Comparison of ENCODE assay signal across 8 cellular contexts in genomic region chr20:33663161-33664084, GRCh38. TPM values are rescaled to one million over a fixed set of nuclear protein-coding genes. Genes with fewer than 3 reads are reported as not detected.
DNase-seq lines count a peak whose midpoint lies in the region; ATAC-seq and TF ChIP-seq lines count a peak whose summit lies in the region.

No MANE protein-coding gene starts in this region.

- H4K91ac ChIP-seq in IMR-90 (ENCODE audit: insufficient read depth, low read depth, low read length): peak overlapping the region; percentile 99

- peak overlapping the region; percentile 90 for H2BK5ac ChIP-seq in IMR-90 (ENCODE audit: low read depth, low read length, poor library complexity, severe bottlenecking)

- H2AK5ac ChIP-seq in IMR-90 (ENCODE audit: low read depth, low read length): peak overlapping the region; percentile 93

- H2BK15ac ChIP-seq in IMR-90 (ENCODE audit: low read depth, low read length): peak overlapping the region; percentile 46; the same call in 1 of the 3 replicates

- peak overlapping the region; percentile 100 for H3K23ac ChIP-seq in IMR-90 (ENCODE audit: low read depth, low read length)

- peaks cover 9 to 50% of the 10 kb centered on the region in 2 experiments; a peak in 3 of 4 replicates for H3K79me1 ChIP-seq in IMR-90 (ENCODE audit: low read depth in 1 of 2, low read length in 2 of 2)

- peak overlapping the region; percentile 81 to 91 for H3K4me3 Mint-ChIP-seq in activated T-cell treated with anti-CD3 and anti-CD28 coated beads, Interleukin-2, amount 50 U/mL, for 72 hours

- H3K27ac ChIP-seq in IMR-90 (ENCODE audit: insufficient read depth, low read length) (peak overlapping the region; percentile 93), esophagus squamous epithelium (peak overlapping the region; percentile 87 to 95 (median 90))

- intact Hi-C loops in IMR-90 (cut with micrococcal nuclease) (loop anchor here (10.0 kb wide), 1 partner anchor 151 kb away; the partner anchor contains the start of gene CHMP4B), esophagus squamous epithelium (cut with DNase I) (no loop called here)

- peaks cover 19% of the 10 kb centered on the region for H3K4me1 ChIP-seq in IMR-90 (ENCODE audit: control insufficient read depth, insufficient read depth, low read length)
- H3K4me1 ChIP-seq in esophagus squamous epithelium: peaks cover 29 to 52% (median 39%) of the 10 kb centered on the region in 3 donors

- H2BK20ac ChIP-seq in IMR-90 (ENCODE audit: low read depth, low read length): peak overlapping the region; percentile 78

- peak overlapping the region; percentile 100 for H3K4ac ChIP-seq in IMR-90 (ENCODE audit: low read depth, low read length)

- H3K56ac ChIP-seq in IMR-90 (ENCODE audit: extremely low read depth, insufficient read depth, low read length): peak overlapping the region; percentile 88

- H3K4me3 ChIP-seq in IMR-90 (ENCODE audit: insufficient read depth, low read depth, low read length) (peak overlapping the region; percentile 79), esophagus squamous epithelium (peak overlapping the region; percentile 51 to 83 (median 66))

- H3K9me1 ChIP-seq in IMR-90 (ENCODE audit: insufficient read depth, low read length): peaks cover 24% of the 10 kb centered on the region

- no peaks in the 10 kb centered on the region for H3K9me3 ChIP-seq in IMR-90 (ENCODE audit: control insufficient read depth, insufficient read depth, low read length)
- no peaks in the 10 kb centered on the region for H3K9me3 ChIP-seq in esophagus squamous epithelium

- peaks cover 39% of the 10 kb centered on the region for H3K4me1 Mint-ChIP-seq in activated T-cell treated with anti-CD3 and anti-CD28 coated beads, Interleukin-2, amount 50 U/mL, for 72 hours (ENCODE audit: low read depth)

- H4K5ac ChIP-seq in IMR-90 (ENCODE audit: low read depth, low read length): peak overlapping the region; percentile 97

- no TSS peak for BruUV-seq in IMR-90 (replicated peaks; lab: Mats Ljungman, UMichigan)

- no peaks in the 10 kb centered on the region for H3K9me3 Mint-ChIP-seq in activated T-cell treated with anti-CD3 and anti-CD28 coated beads, Interleukin-2, amount 50 U/mL, for 72 hours

- dilution Hi-C loops in IMR-90 (cut with HindIII; ENCODE audit: low sequenced_read_pairs, unreplicated experiment): no loop called here

- H4K20me1 ChIP-seq in IMR-90 (ENCODE audit: insufficient read depth, low read length): 0 out of 2 replicates have a peak, but pooled peaks cover 5% of the 10 kb centered on the region

- peak overlapping the region; percentile 96 for H2AFZ ChIP-seq in IMR-90 (replicated peaks; ENCODE audit: low read length, poor library complexity)

- H2BK120ac ChIP-seq in IMR-90 (ENCODE audit: low read depth, low read length): peak overlapping the region; percentile 92

- POLR2A ChIA-PET in IMR-90 (lab: Charles Lee; ENCODE audit: unreplicated experiment): interaction anchor here (0.6 kb wide), 1 partner anchor 220 kb away, joined by 3 read pairs; no protein-coding TSS in a partner anchor

- H2AK9ac ChIP-seq in IMR-90 (replicated peaks; ENCODE audit: low read depth, low read length, poor library complexity): peak overlapping the region; percentile 98

- TF ChIP-seq CTCF in IMR-90 (conservative IDR thresholded peaks at IDR 0.05; ENCODE audit: low read depth, low read length): no peak
- peak in 2 of 6 experiments; percentile 15 to 21 for TF ChIP-seq CTCF in esophagus squamous epithelium (IDR thresholded peaks at IDR 0.05)

- 3% methylated on average over 6 of the region's 84 CpGs; no CpG with 5 or more reads in 1 of the 2 experiments for WGBS in IMR-90 (ENCODE audit: extremely low coverage in 2 of 2, insufficient read length in 1 of 2), 2 experiments
- WGBS in esophagus squamous epithelium, 2 donors: 0% methylated on average over 11 of the region's 84 CpGs; no CpG with 5 or more reads in 1 of the 2 donors

- H3K18ac ChIP-seq in IMR-90 (ENCODE audit: low read depth, low read length): peak overlapping the region; percentile 49

- peaks cover 7% of the 10 kb centered on the region; the same call in 1 of the 2 replicates for H3K36me3 ChIP-seq in IMR-90 (ENCODE audit: control insufficient read depth, insufficient read depth, low read length)
- peaks cover 10 to 21% (median 10%) of the 10 kb centered on the region in 3 donors for H3K36me3 ChIP-seq in esophagus squamous epithelium

- peak; percentile 56 to 81 for DNase-seq in AML-193 (lab: John Stamatoyannopoulos, UW)
- peak; percentile 60 for DNase-seq in IMR-90
- peak; percentile 90 for DNase-seq in RKO (ENCODE audit: low spot score)
- DNase-seq in activated T-cell treated with anti-CD3 and anti-CD28 coated beads, Interleukin-2, amount 50 U/mL, for 72 hours: peak; percentile 93
- DNase-seq in esophagus squamous epithelium (lab: John Stamatoyannopoulos, UW): no peak
- peak; percentile 77 for DNase-seq in myocyte (ENCODE audit: low read depth)
- peak; percentile 73 to 76 for DNase-seq in stimulated activated CD8-positive, alpha-beta memory T cell treated with anti-CD3 and anti-CD28 coated beads, Interleukin-7, amount 100 ng/mL, for 48 hours (ENCODE audit: extremely low read depth in 1 of 2, low read depth in 1 of 2)

- H3K9ac ChIP-seq in IMR-90 (ENCODE audit: low read depth, low read length): peak overlapping the region; percentile 93

- in situ Hi-C loops in IMR-90 (cut with MboI; ENCODE audit: low sequenced_read_pairs): no loop called here

- TF ChIP-seq POLR2A in GM19193 (IDR thresholded peaks at IDR 0.05; ENCODE audit: extremely low read depth, insufficient read depth, insufficient read length): peak; percentile 96
- TF ChIP-seq POLR2A in IMR-90 (IDR thresholded peaks at IDR 0.05; ENCODE audit: low read depth, low read length): peak; percentile 46
- peak in 3 of 4 donors; percentile 12 to 84 (median 74) for TF ChIP-seq POLR2A in esophagus squamous epithelium (IDR thresholded peaks at IDR 0.05)

- ATAC-seq in IMR-90 (ENCODE audit: low read depth): peak; percentile 78
- ATAC-seq in activated T-cell treated with anti-CD3 and anti-CD28 coated beads, Interleukin-2, amount 50 U/mL, for 72 hours (replicated peaks in 1 of 2): peak; percentile 72 to 75

- H3K4me2 ChIP-seq in IMR-90 (ENCODE audit: low read depth, low read length): peak overlapping the region; percentile 96

- no peak for TF ChIP-seq RAD21 in IMR-90 (IDR thresholded peaks at IDR 0.05; ENCODE audit: low read length)

- H4K8ac ChIP-seq in IMR-90 (ENCODE audit: low read depth in 2 of 2, low read length in 2 of 2): peak overlapping the region; percentile 90 to 99

- peaks cover 0 to 3% of the 10 kb centered on the region in 2 donors for H3K36me3 Mint-ChIP-seq in activated T-cell treated with anti-CD3 and anti-CD28 coated beads, Interleukin-2, amount 50 U/mL, for 72 hours (ENCODE audit: insufficient read depth in 2 of 2)

- H3K27ac Mint-ChIP-seq in activated T-cell treated with anti-CD3 and anti-CD28 coated beads, Interleukin-2, amount 50 U/mL, for 72 hours: peak overlapping the region; percentile 91

- CTCF ChIA-PET in IMR-90 (lab: Yijun Ruan, JAX): interaction anchor here (0.7 to 2.2 kb wide), 2 partner anchors 10 to 174 kb away, joined by 3 to 6 read pairs; partner anchors contain the start of gene CBFA2T2

- H3K27me3 ChIP-seq in IMR-90 (ENCODE audit: control insufficient read depth, insufficient read depth, low read length) (no peaks in the 10 kb centered on the region), esophagus squamous epithelium (no peaks in the 10 kb centered on the region)

- H3K27me3 Mint-ChIP-seq in activated T-cell treated with anti-CD3 and anti-CD28 coated beads, Interleukin-2, amount 50 U/mL, for 72 hours (ENCODE audit: low read depth): no peaks in the 10 kb centered on the region

- H3K14ac ChIP-seq in IMR-90 (replicated peaks; ENCODE audit: low read depth, low read length): peak overlapping the region; percentile 100

RNA-seq across cellular contexts. Expression of gene C20orf144, which starts 1.3 kb away (rescaled TPM):
- total RNA-seq in IMR-90 (2012; rRNA removed) (under 0.01 TPM in 2 replicates), esophagus squamous epithelium (not detected), myocyte (0.24 TPM in 1 of 2 replicates, not detected in the other)
- polyA plus RNA-seq in IMR-90 (2012; rRNA removed): 0.16 and 0.19 TPM in 2 replicates
- polyA plus RNA-seq in IMR-90 (2012; cell fraction: cytosol; rRNA removed): 0.17 and 0.19 TPM in 2 replicates
- 0.08 and 0.11 TPM in 2 replicates for polyA plus RNA-seq in IMR-90 (2012; cell fraction: nucleus; rRNA removed; ENCODE audit: low replicate concordance)
- under 1 TPM; 0.17 to 0.23 TPM for total RNA-seq in activated T-cell treated with anti-CD3 and anti-CD28 coated beads, Interleukin-2, amount 50 U/mL, for 72 hours
- polyA plus RNA-seq in myocyte (2012): 0.58 TPM

RNA-seq across cellular contexts. Expression of gene ACTL10, which starts 3.3 kb away (rescaled TPM):
- total RNA-seq in IMR-90 (2012; rRNA removed) (0.18 and 0.28 TPM in 2 replicates), esophagus squamous epithelium (1 to 10 TPM; 1.8 to 4.4 (median 3.5) TPM), myocyte (0.10 TPM in 1 of 2 replicates, not detected in the other)
- polyA plus RNA-seq in IMR-90 (2012; rRNA removed): 0.43 and 0.49 TPM in 2 replicates
- polyA plus RNA-seq in IMR-90 (2012; cell fraction: cytosol; rRNA removed): 0.40 and 1.1 TPM in 2 replicates
- 0.15 and 0.73 TPM in 2 replicates for polyA plus RNA-seq in IMR-90 (2012; cell fraction: nucleus; rRNA removed; ENCODE audit: low replicate concordance)
- total RNA-seq in activated T-cell treated with anti-CD3 and anti-CD28 coated beads, Interleukin-2, amount 50 U/mL, for 72 hours: 1 to 10 TPM; 1.4 to 1.8 TPM
- 0.52 TPM for polyA plus RNA-seq in myocyte (2012)

RNA-seq across cellular contexts. Expression of gene NECAB3, which starts 10.8 kb away (rescaled TPM):
- total RNA-seq in IMR-90 (2012; rRNA removed) (8.6 and 10.0 TPM in 2 replicates), esophagus squamous epithelium (10 to 100 TPM; 12.6 to 25.9 (median 19.1) TPM), myocyte (186 and 221 TPM in 2 replicates)
- polyA plus RNA-seq in IMR-90 (2012; rRNA removed): 28.4 and 28.5 TPM in 2 replicates
- polyA plus RNA-seq in IMR-90 (2012; cell fraction: cytosol; rRNA removed): 15.3 and 20.8 TPM in 2 replicates
- polyA plus RNA-seq in IMR-90 (2012; cell fraction: nucleus; rRNA removed; ENCODE audit: low replicate concordance): 115 and 191 TPM in 2 replicates
- total RNA-seq in activated T-cell treated with anti-CD3 and anti-CD28 coated beads, Interleukin-2, amount 50 U/mL, for 72 hours: 10 to 100 TPM; 18.5 to 18.8 TPM
- 62.3 TPM for polyA plus RNA-seq in myocyte (2012)

RNA-seq across cellular contexts. Expression of gene E2F1, which starts 22.8 kb away (rescaled TPM):
- total RNA-seq in IMR-90 (2012; rRNA removed) (10.6 and 10.9 TPM in 2 replicates), esophagus squamous epithelium (1 to 10 TPM; 2.1 to 4.8 (median 3.1) TPM), myocyte (4.3 and 6.0 TPM in 2 replicates)
- polyA plus RNA-seq in IMR-90 (2012; rRNA removed): 14.0 and 14.6 TPM in 2 replicates
- polyA plus RNA-seq in IMR-90 (2012; cell fraction: cytosol; rRNA removed): 9.9 and 10.2 TPM in 2 replicates
- 13.7 and 30.1 TPM in 2 replicates for polyA plus RNA-seq in IMR-90 (2012; cell fraction: nucleus; rRNA removed; ENCODE audit: low replicate concordance)
- total RNA-seq in activated T-cell treated with anti-CD3 and anti-CD28 coated beads, Interleukin-2, amount 50 U/mL, for 72 hours: 10 to 100 TPM; 64.5 to 81.5 TPM
- polyA plus RNA-seq in myocyte (2012): 3.8 TPM

RNA-seq across cellular contexts. Expression of gene PXMP4, which starts 56.7 kb away (rescaled TPM):
- total RNA-seq in IMR-90 (2012; rRNA removed) (2.2 and 3.6 TPM in 2 replicates), esophagus squamous epithelium (10 to 100 TPM in 2 of 4 donors, 1 to 10 TPM in 2; 3.4 to 11.7 (median 7.6) TPM), myocyte (4.8 and 6.4 TPM in 2 replicates)
- 7.1 TPM in 2 replicates for polyA plus RNA-seq in IMR-90 (2012; rRNA removed)
- polyA plus RNA-seq in IMR-90 (2012; cell fraction: cytosol; rRNA removed): 4.9 and 10.3 TPM in 2 replicates
- 2.7 and 4.5 TPM in 2 replicates for polyA plus RNA-seq in IMR-90 (2012; cell fraction: nucleus; rRNA removed; ENCODE audit: low replicate concordance)
- 10 to 100 TPM; 12.8 to 16.9 TPM for total RNA-seq in activated T-cell treated with anti-CD3 and anti-CD28 coated beads, Interleukin-2, amount 50 U/mL, for 72 hours
- 8.6 TPM for polyA plus RNA-seq in myocyte (2012)

Comparison
In these comparisons a context has a peak if more than half of its experiments do, and no peak if none do; other contexts are left out.
1. POLR2A ChIP-seq: peak in every context shown above with its lines; median percentile 96 in GM19193; 74 in esophagus squamous epithelium; 46 in IMR-90.